ENCODE assay signal across 1 cellular context in the genomic region with DNA sequence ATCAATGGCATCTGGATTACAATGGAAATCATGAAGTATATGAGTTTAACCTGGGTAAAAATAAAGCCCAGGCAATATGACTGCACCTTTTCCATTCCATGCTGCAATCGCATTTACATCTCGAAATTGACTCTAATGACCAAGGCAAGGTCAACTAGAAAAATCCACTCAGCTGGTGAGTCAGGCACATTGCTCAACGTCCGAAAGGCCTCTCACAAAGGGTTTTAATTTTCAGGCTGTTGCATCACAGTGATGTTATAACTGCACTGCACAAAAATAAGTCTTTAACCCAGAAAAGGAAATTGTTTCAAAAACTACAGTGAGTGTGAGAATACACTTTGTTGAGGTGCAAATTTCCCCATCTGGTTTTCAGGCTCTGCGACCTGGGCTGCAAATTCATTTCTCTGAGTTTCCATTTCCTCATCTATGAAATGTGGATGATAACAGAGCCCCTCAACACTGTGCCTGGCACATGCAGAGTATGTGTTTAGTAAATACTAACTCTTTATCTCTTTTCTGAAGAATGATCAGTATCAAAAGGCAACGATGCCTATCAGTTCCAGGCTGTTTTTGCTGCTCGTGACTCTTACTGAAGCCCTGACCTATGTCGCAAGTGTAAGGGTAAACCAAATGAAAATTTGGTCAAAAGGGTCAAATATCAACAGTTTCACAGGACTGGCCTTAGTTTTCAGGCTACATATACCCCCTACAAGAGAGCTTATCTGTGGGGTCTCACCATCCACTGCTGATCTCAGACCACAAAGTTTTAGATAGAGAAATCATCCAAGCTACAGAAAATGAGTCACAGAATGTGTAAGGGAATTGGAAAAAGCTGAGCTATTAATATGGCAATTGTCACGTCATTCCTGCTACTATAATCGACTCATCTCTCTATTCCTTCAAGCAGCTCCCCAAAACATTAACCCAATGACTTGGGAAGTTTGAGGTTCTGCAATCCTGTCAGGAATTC.
A peak's percentile ranks its signal among the peaks of the same experiment; 100 is the strongest.
TF ChIP-seq lines count a peak whose summit lies in the region.

No MANE protein-coding gene starts in this region.

TF ChIP-seq in HepG2, 621 proteins besides CTCF, POLR2A, EP300 and RAD21 (continued from another document and continues in another):
- TF ChIP-seq, protein P1, sequence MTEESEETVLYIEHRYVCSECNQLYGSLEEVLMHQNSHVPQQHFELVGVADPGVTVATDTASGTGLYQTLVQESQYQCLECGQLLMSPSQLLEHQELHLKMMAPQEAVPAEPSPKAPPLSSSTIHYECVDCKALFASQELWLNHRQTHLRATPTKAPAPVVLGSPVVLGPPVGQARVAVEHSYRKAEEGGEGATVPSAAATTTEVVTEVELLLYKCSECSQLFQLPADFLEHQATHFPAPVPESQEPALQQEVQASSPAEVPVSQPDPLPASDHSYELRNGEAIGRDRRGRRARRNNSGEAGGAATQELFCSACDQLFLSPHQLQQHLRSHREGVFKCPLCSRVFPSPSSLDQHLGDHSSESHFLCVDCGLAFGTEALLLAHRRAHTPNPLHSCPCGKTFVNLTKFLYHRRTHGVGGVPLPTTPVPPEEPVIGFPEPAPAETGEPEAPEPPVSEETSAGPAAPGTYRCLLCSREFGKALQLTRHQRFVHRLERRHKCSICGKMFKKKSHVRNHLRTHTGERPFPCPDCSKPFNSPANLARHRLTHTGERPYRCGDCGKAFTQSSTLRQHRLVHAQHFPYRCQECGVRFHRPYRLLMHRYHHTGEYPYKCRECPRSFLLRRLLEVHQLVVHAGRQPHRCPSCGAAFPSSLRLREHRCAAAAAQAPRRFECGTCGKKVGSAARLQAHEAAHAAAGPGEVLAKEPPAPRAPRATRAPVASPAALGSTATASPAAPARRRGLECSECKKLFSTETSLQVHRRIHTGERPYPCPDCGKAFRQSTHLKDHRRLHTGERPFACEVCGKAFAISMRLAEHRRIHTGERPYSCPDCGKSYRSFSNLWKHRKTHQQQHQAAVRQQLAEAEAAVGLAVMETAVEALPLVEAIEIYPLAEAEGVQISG (CRISPR knock-in tag; IDR thresholded peaks at IDR 0.05): 0 out of 2 replicates have a peak, but pooled peaks have one; percentile 43
- TF ChIP-seq GATA4 (IDR thresholded peaks at IDR 0.05; ENCODE audit: borderline replicate concordance, low read depth) (no peak; the same call in 1 of the 2 replicates), SAFB2 (CRISPR knock-in tag; IDR thresholded peaks at IDR 0.05; ENCODE audit: borderline replicate concordance, low read depth) (no peak), ETV5 (CRISPR knock-in tag; IDR thresholded peaks at IDR 0.05; ENCODE audit: borderline replicate concordance) (peak; percentile 61; the same call in 1 of the 2 replicates), ZFX (CRISPR knock-in tag; IDR thresholded peaks at IDR 0.05; ENCODE audit: low read depth) (no peak; the same call in 1 of the 2 replicates), PHF20 (CRISPR knock-in tag; IDR thresholded peaks at IDR 0.05) (no peak), ZFP36L2 (CRISPR knock-in tag; IDR thresholded peaks at IDR 0.05) (no peak), ZNF350 (CRISPR knock-in tag; IDR thresholded peaks at IDR 0.05; ENCODE audit: borderline replicate concordance, low read depth) (no peak), ZNF24 (IDR thresholded peaks at IDR 0.05) (0 out of 2 replicates have a peak, but pooled peaks have one; percentile 15), KDM5B (CRISPR knock-in tag; IDR thresholded peaks at IDR 0.05; ENCODE audit: borderline replicate concordance) (no peak), ZNF775 (CRISPR knock-in tag; IDR thresholded peaks at IDR 0.05; ENCODE audit: borderline replicate concordance) (no peak), ZNF546 (CRISPR knock-in tag; conservative IDR thresholded peaks at IDR 0.05) (no peak), ZNF788 (CRISPR knock-in tag; IDR thresholded peaks at IDR 0.05; ENCODE audit: borderline replicate concordance) (no peak), REXO4 (CRISPR knock-in tag; IDR thresholded peaks at IDR 0.05; ENCODE audit: borderline replicate concordance) (no peak), ZNF263 (CRISPR knock-in tag; IDR thresholded peaks at IDR 0.05) (no peak), KMT2B (CRISPR knock-in tag; IDR thresholded peaks at IDR 0.05) (no peak; the same call in 1 of the 2 replicates), HHEX (CRISPR knock-in tag; IDR thresholded peaks at IDR 0.05) (no peak), FLYWCH1 (CRISPR knock-in tag; IDR thresholded peaks at IDR 0.05) (no peak), ZBTB8A (CRISPR knock-in tag; IDR thresholded peaks at IDR 0.05; ENCODE audit: borderline replicate concordance, low read depth) (no peak), TBL1XR1 (IDR thresholded peaks at IDR 0.05; ENCODE audit: borderline replicate concordance, low read length, partially characterized antibody) (peak; percentile 95), DNMT3B (CRISPR knock-in tag; conservative IDR thresholded peaks at IDR 0.05) (0 out of 2 replicates have a peak, but pooled peaks have one; percentile 34), REL (CRISPR knock-in tag; conservative IDR thresholded peaks at IDR 0.05) (no peak), ZNF256 (CRISPR knock-in tag; conservative IDR thresholded peaks at IDR 0.05) (no peak), ZNF33B (CRISPR knock-in tag; IDR thresholded peaks at IDR 0.05) (no peak), HOXA7 (CRISPR knock-in tag; IDR thresholded peaks at IDR 0.05) (no peak), SRSF1 (optimal IDR thresholded peaks at IDR 0.05; ENCODE audit: low read depth, low read length) (no peak), RORA (CRISPR knock-in tag; IDR thresholded peaks at IDR 0.05) (no peak), ZNF180 (CRISPR knock-in tag; IDR thresholded peaks at IDR 0.05; ENCODE audit: borderline replicate concordance, low read depth) (no peak), ZNF615 (CRISPR knock-in tag; IDR thresholded peaks at IDR 0.05; ENCODE audit: borderline replicate concordance) (no peak), ZNF136 (CRISPR knock-in tag; IDR thresholded peaks at IDR 0.05; ENCODE audit: low read depth) (no peak), ATAD3A (CRISPR knock-in tag; IDR thresholded peaks at IDR 0.05) (no peak), TEAD3 (CRISPR knock-in tag; optimal IDR thresholded peaks at IDR 0.05; ENCODE audit: borderline replicate concordance) (peak; percentile 55), CBX2 (IDR thresholded peaks at IDR 0.05; ENCODE audit: low read depth, low read length) (no peak), CBX2 (CRISPR knock-in tag; IDR thresholded peaks at IDR 0.05; ENCODE audit: low read depth) (no peak), HDAC2 (CRISPR knock-in tag; IDR thresholded peaks at IDR 0.05) (peak; percentile 65; the same call in 1 of the 2 replicates), CHD4 (IDR thresholded peaks at IDR 0.05; ENCODE audit: borderline replicate concordance, low read length) (no peak)
- TF ChIP-seq, protein P2, sequence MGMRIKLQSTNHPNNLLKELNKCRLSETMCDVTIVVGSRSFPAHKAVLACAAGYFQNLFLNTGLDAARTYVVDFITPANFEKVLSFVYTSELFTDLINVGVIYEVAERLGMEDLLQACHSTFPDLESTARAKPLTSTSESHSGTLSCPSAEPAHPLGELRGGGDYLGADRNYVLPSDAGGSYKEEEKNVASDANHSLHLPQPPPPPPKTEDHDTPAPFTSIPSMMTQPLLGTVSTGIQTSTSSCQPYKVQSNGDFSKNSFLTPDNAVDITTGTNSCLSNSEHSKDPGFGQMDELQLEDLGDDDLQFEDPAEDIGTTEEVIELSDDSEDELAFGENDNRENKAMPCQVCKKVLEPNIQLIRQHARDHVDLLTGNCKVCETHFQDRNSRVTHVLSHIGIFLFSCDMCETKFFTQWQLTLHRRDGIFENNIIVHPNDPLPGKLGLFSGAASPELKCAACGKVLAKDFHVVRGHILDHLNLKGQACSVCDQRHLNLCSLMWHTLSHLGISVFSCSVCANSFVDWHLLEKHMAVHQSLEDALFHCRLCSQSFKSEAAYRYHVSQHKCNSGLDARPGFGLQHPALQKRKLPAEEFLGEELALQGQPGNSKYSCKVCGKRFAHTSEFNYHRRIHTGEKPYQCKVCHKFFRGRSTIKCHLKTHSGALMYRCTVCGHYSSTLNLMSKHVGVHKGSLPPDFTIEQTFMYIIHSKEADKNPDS (CRISPR knock-in tag; IDR thresholded peaks at IDR 0.05): 0 out of 2 replicates have a peak, but pooled peaks have one; percentile 26
- TF ChIP-seq, protein P3, sequence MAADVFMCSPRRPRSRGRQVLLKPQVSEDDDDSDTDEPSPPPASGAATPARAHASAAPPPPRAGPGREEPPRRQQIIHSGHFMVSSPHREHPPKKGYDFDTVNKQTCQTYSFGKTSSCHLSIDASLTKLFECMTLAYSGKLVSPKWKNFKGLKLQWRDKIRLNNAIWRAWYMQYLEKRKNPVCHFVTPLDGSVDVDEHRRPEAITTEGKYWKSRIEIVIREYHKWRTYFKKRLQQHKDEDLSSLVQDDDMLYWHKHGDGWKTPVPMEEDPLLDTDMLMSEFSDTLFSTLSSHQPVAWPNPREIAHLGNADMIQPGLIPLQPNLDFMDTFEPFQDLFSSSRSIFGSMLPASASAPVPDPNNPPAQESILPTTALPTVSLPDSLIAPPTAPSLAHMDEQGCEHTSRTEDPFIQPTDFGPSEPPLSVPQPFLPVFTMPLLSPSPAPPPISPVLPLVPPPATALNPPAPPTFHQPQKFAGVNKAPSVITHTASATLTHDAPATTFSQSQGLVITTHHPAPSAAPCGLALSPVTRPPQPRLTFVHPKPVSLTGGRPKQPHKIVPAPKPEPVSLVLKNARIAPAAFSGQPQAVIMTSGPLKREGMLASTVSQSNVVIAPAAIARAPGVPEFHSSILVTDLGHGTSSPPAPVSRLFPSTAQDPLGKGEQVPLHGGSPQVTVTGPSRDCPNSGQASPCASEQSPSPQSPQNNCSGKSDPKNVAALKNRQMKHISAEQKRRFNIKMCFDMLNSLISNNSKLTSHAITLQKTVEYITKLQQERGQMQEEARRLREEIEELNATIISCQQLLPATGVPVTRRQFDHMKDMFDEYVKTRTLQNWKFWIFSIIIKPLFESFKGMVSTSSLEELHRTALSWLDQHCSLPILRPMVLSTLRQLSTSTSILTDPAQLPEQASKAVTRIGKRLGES (CRISPR knock-in tag; IDR thresholded peaks at IDR 0.05; ENCODE audit: borderline replicate concordance): no peak
- TF ChIP-seq, protein P4, sequence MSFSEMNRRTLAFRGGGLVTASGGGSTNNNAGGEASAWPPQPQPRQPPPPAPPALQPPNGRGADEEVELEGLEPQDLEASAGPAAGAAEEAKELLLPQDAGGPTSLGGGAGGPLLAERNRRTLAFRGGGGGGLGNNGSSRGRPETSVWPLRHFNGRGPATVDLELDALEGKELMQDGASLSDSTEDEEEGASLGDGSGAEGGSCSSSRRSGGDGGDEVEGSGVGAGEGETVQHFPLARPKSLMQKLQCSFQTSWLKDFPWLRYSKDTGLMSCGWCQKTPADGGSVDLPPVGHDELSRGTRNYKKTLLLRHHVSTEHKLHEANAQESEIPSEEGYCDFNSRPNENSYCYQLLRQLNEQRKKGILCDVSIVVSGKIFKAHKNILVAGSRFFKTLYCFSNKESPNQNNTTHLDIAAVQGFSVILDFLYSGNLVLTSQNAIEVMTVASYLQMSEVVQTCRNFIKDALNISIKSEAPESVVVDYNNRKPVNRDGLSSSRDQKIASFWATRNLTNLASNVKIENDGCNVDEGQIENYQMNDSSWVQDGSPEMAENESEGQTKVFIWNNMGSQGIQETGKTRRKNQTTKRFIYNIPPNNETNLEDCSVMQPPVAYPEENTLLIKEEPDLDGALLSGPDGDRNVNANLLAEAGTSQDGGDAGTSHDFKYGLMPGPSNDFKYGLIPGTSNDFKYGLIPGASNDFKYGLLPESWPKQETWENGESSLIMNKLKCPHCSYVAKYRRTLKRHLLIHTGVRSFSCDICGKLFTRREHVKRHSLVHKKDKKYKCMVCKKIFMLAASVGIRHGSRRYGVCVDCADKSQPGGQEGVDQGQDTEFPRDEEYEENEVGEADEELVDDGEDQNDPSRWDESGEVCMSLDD (CRISPR knock-in tag; IDR thresholded peaks at IDR 0.05; ENCODE audit: borderline replicate concordance): no peak
- TF ChIP-seq, protein P5, sequence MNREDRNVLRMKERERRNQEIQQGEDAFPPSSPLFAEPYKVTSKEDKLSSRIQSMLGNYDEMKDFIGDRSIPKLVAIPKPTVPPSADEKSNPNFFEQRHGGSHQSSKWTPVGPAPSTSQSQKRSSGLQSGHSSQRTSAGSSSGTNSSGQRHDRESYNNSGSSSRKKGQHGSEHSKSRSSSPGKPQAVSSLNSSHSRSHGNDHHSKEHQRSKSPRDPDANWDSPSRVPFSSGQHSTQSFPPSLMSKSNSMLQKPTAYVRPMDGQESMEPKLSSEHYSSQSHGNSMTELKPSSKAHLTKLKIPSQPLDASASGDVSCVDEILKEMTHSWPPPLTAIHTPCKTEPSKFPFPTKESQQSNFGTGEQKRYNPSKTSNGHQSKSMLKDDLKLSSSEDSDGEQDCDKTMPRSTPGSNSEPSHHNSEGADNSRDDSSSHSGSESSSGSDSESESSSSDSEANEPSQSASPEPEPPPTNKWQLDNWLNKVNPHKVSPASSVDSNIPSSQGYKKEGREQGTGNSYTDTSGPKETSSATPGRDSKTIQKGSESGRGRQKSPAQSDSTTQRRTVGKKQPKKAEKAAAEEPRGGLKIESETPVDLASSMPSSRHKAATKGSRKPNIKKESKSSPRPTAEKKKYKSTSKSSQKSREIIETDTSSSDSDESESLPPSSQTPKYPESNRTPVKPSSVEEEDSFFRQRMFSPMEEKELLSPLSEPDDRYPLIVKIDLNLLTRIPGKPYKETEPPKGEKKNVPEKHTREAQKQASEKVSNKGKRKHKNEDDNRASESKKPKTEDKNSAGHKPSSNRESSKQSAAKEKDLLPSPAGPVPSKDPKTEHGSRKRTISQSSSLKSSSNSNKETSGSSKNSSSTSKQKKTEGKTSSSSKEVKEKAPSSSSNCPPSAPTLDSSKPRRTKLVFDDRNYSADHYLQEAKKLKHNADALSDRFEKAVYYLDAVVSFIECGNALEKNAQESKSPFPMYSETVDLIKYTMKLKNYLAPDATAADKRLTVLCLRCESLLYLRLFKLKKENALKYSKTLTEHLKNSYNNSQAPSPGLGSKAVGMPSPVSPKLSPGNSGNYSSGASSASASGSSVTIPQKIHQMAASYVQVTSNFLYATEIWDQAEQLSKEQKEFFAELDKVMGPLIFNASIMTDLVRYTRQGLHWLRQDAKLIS (CRISPR knock-in tag; IDR thresholded peaks at IDR 0.05): 0 out of 2 replicates have a peak, but pooled peaks have one; percentile 69
- TF ChIP-seq, protein P6, sequence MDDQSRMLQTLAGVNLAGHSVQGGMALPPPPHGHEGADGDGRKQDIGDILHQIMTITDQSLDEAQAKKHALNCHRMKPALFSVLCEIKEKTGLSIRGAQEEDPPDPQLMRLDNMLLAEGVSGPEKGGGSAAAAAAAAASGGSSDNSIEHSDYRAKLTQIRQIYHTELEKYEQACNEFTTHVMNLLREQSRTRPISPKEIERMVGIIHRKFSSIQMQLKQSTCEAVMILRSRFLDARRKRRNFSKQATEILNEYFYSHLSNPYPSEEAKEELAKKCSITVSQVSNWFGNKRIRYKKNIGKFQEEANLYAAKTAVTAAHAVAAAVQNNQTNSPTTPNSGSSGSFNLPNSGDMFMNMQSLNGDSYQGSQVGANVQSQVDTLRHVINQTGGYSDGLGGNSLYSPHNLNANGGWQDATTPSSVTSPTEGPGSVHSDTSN (CRISPR knock-in tag; IDR thresholded peaks at IDR 0.05; ENCODE audit: borderline replicate concordance): no peak
- TF ChIP-seq, protein P7, sequence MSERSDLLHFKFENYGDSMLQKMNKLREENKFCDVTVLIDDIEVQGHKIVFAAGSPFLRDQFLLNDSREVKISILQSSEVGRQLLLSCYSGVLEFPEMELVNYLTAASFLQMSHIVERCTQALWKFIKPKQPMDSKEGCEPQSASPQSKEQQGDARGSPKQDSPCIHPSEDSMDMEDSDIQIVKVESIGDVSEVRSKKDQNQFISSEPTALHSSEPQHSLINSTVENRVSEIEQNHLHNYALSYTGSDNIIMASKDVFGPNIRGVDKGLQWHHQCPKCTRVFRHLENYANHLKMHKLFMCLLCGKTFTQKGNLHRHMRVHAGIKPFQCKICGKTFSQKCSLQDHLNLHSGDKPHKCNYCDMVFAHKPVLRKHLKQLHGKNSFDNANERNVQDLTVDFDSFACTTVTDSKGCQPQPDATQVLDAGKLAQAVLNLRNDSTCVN (CRISPR knock-in tag; IDR thresholded peaks at IDR 0.05; ENCODE audit: borderline replicate concordance): no peak
